1 cellular context compared by ENCODE assay signal in genomic region chr10:70198696-70199466, GRCh38.
A peak's percentile ranks its signal among the peaks of the same experiment; 100 is the strongest.
TF ChIP-seq lines count a peak whose summit lies in the region.

No MANE protein-coding gene starts in this region.

TF ChIP-seq in HepG2, 621 proteins besides CTCF, POLR2A, EP300 and RAD21:
- TF ChIP-seq ARNT2 (CRISPR knock-in tag; IDR thresholded peaks at IDR 0.05; ENCODE audit: low read depth) (no peak), STAG1 (CRISPR knock-in tag; IDR thresholded peaks at IDR 0.05) (peak; percentile 30)
